8 cellular contexts compared by ENCODE assay signal in genomic region chr19:3555653-3556422, GRCh38. TPM values are rescaled to one million over a fixed set of nuclear protein-coding genes. Genes with fewer than 3 reads are reported as not detected.
DNase-seq lines count a peak whose midpoint lies in the region; ATAC-seq and TF ChIP-seq lines count a peak whose summit lies in the region.

No MANE protein-coding gene starts in this region.

- TF ChIP-seq POLR2A in suprapubic skin (IDR thresholded peaks at IDR 0.05), result no peak

- H3K4me3 Mint-ChIP-seq in activated CD8-positive, alpha-beta memory T cell treated with anti-CD3 and anti-CD28 coated beads, Interleukin-2, amount 10 ng/mL, durations not matched to agents 7 days and 5 days, result peak overlapping the region; percentile 92

- no peaks in the 10 kb centered on the region for H3K9me3 ChIP-seq in suprapubic skin

- peaks cover 2% of the 10 kb centered on the region for H3K36me3 Mint-ChIP-seq in activated CD8-positive, alpha-beta memory T cell treated with anti-CD3 and anti-CD28 coated beads, Interleukin-2, amount 10 ng/mL, durations not matched to agents 7 days and 5 days
- H3K36me3 Mint-ChIP-seq in activated naive CD4-positive, alpha-beta T cell treated with anti-CD3 and anti-CD28 coated beads, Interleukin-2, amount 50 U/mL, for 72 hours, result peaks cover 6 to 12% of the 10 kb centered on the region in 2 donors

- no peaks in the 10 kb centered on the region for H3K27me3 Mint-ChIP-seq in activated CD8-positive, alpha-beta memory T cell treated with anti-CD3 and anti-CD28 coated beads, Interleukin-2, amount 10 ng/mL, durations not matched to agents 7 days and 5 days

- no peaks in the 10 kb centered on the region for H3K27me3 ChIP-seq in layer of hippocampus (ENCODE audit: control insufficient read depth, insufficient read depth, low read length)
- H3K27me3 ChIP-seq in suprapubic skin, result no peaks in the 10 kb centered on the region

- H3K4me1 Mint-ChIP-seq in activated CD8-positive, alpha-beta memory T cell treated with anti-CD3 and anti-CD28 coated beads, Interleukin-2, amount 10 ng/mL, durations not matched to agents 7 days and 5 days, result peaks cover 41% of the 10 kb centered on the region

- H3K27ac ChIP-seq in layer of hippocampus (ENCODE audit: low read depth, low read length) (peak overlapping the region; percentile 8), suprapubic skin (no peak overlapping the region)

- no peaks in the 10 kb centered on the region for H3K9me3 Mint-ChIP-seq in activated CD8-positive, alpha-beta memory T cell treated with anti-CD3 and anti-CD28 coated beads, Interleukin-2, amount 10 ng/mL, durations not matched to agents 7 days and 5 days (ENCODE audit: low read depth)
- H3K9me3 Mint-ChIP-seq in activated naive CD4-positive, alpha-beta T cell treated with anti-CD3 and anti-CD28 coated beads, Interleukin-2, amount 50 U/mL, for 72 hours, result no peaks in the 10 kb centered on the region

- peaks cover 40% of the 10 kb centered on the region for H3K4me1 ChIP-seq in suprapubic skin

- H3K27ac Mint-ChIP-seq in activated CD8-positive, alpha-beta memory T cell treated with anti-CD3 and anti-CD28 coated beads, Interleukin-2, amount 10 ng/mL, durations not matched to agents 7 days and 5 days, result peak overlapping the region; percentile 84
- peak overlapping the region; percentile 83 to 97 for H3K27ac Mint-ChIP-seq in activated naive CD4-positive, alpha-beta T cell treated with anti-CD3 and anti-CD28 coated beads, Interleukin-2, amount 50 U/mL, for 72 hours

- peak overlapping the region; percentile 92 for H3K4me3 ChIP-seq in suprapubic skin

- no peak for DNase-seq in activated CD8-positive, alpha-beta memory T cell treated with anti-CD3 and anti-CD28 coated beads, Interleukin-2, amount 10 ng/mL, durations not matched to agents 7 days and 5 days
- no peak for DNase-seq in activated CD8-positive, alpha-beta memory T cell treated with anti-CD3 and anti-CD28 coated beads, Interleukin-2, amount 50 U/mL, for 48 hours
- no peak for DNase-seq in activated naive CD4-positive, alpha-beta T cell treated with anti-CD3 and anti-CD28 coated beads, Interleukin-2, amount 50 U/mL, for 72 hours (ENCODE audit: low spot score in 2 of 2)
- DNase-seq in suprapubic skin (ENCODE audit: low spot score in 2 of 2) (no peak), NCI-H1436 (lab: John Stamatoyannopoulos, UW) (no peak), OCI-M2 (lab: John Stamatoyannopoulos, UW; ENCODE audit: unreplicated experiment) (no peak), NOMO-1 treated with dmso at 0.1 percent for 144 hours (lab: John Stamatoyannopoulos, UW; ENCODE audit: unreplicated experiment) (no peak)

- no peaks in the 10 kb centered on the region for H3K36me3 ChIP-seq in suprapubic skin

- no peak for TF ChIP-seq CTCF in suprapubic skin (IDR thresholded peaks at IDR 0.05)

- TF ChIP-seq EP300 in suprapubic skin (IDR thresholded peaks at IDR 0.05), result no peak

- CTCF ChIA-PET in activated CD8-positive, alpha-beta memory T cell treated with anti-CD3 and anti-CD28 coated beads, Interleukin-2, amount 10 ng/mL, durations not matched to agents 7 days and 5 days (lab: Charles Lee), result interaction anchor here (1.0 to 7.1 kb wide), 6 partner anchors 9 to 251 kb away, joined by 3 to 77 read pairs (median 4); no protein-coding TSS in a partner anchor

- no peak for ATAC-seq in activated CD8-positive, alpha-beta memory T cell treated with anti-CD3 and anti-CD28 coated beads, Interleukin-2, amount 10 ng/mL, durations not matched to agents 7 days and 5 days
- no peak for ATAC-seq in activated naive CD4-positive, alpha-beta T cell treated with anti-CD3 and anti-CD28 coated beads, Interleukin-2, amount 50 U/mL, for 72 hours

- WGBS in suprapubic skin, result 77% methylated on average over 8 of the region's 15 CpGs

RNA-seq across cellular contexts. Expression of gene MFSD12, which starts 1.5 kb away (rescaled TPM):
- 10 to 100 TPM; 54.8 to 71.4 TPM for total RNA-seq in activated CD8-positive, alpha-beta memory T cell treated with anti-CD3 and anti-CD28 coated beads, Interleukin-2, amount 10 ng/mL, durations not matched to agents 7 days and 5 days
- 10 to 100 TPM; 40.1 to 47.5 TPM for total RNA-seq in activated naive CD4-positive, alpha-beta T cell treated with anti-CD3 and anti-CD28 coated beads, Interleukin-2, amount 50 U/mL, for 72 hours
- total RNA-seq in suprapubic skin, result 100 to 1,000 TPM in 2 of 4 donors, 10 to 100 TPM in 2; 60.4 to 206 (median 119) TPM

RNA-seq across cellular contexts. Expression of gene TEKTIP1, which starts 16.9 kb away (rescaled TPM):
- 1 to 10 TPM; 5.7 to 7.2 TPM for total RNA-seq in activated CD8-positive, alpha-beta memory T cell treated with anti-CD3 and anti-CD28 coated beads, Interleukin-2, amount 10 ng/mL, durations not matched to agents 7 days and 5 days
- total RNA-seq in activated naive CD4-positive, alpha-beta T cell treated with anti-CD3 and anti-CD28 coated beads, Interleukin-2, amount 50 U/mL, for 72 hours, result 1 to 10 TPM; 3.0 to 3.8 TPM
- 1 to 10 TPM in 2 of 4 donors, not detected in 2; 2.4 to 5.2 TPM for total RNA-seq in suprapubic skin

RNA-seq across cellular contexts. Expression of gene HMG20B, which starts 16.9 kb away (rescaled TPM):
- 10 to 100 TPM; 50.7 to 51.7 TPM for total RNA-seq in activated CD8-positive, alpha-beta memory T cell treated with anti-CD3 and anti-CD28 coated beads, Interleukin-2, amount 10 ng/mL, durations not matched to agents 7 days and 5 days
- 10 to 100 TPM; 66.2 to 86.9 TPM for total RNA-seq in activated naive CD4-positive, alpha-beta T cell treated with anti-CD3 and anti-CD28 coated beads, Interleukin-2, amount 50 U/mL, for 72 hours
- total RNA-seq in suprapubic skin, result 100 to 1,000 TPM in 3 of 4 donors, 10 to 100 TPM in 1; 87.9 to 135 (median 118) TPM

RNA-seq across cellular contexts. Expression of gene GIPC3, which starts 29.4 kb away (rescaled TPM):
- under 1 TPM; 0.15 to 0.23 TPM for total RNA-seq in activated CD8-positive, alpha-beta memory T cell treated with anti-CD3 and anti-CD28 coated beads, Interleukin-2, amount 10 ng/mL, durations not matched to agents 7 days and 5 days
- total RNA-seq in activated naive CD4-positive, alpha-beta T cell treated with anti-CD3 and anti-CD28 coated beads, Interleukin-2, amount 50 U/mL, for 72 hours, result 1 to 10 TPM in 1 of 2 donors, under 1 TPM in 1; 0.59 to 1.2 TPM
- total RNA-seq in suprapubic skin, result under 1 TPM; 0.19 to 0.89 (median 0.37) TPM

RNA-seq across cellular contexts. Expression of gene FZR1, which starts 49.7 kb away (rescaled TPM):
- 10 to 100 TPM; 61.4 to 79.1 TPM for total RNA-seq in activated CD8-positive, alpha-beta memory T cell treated with anti-CD3 and anti-CD28 coated beads, Interleukin-2, amount 10 ng/mL, durations not matched to agents 7 days and 5 days
- 10 to 100 TPM; 52.4 to 73.5 TPM for total RNA-seq in activated naive CD4-positive, alpha-beta T cell treated with anti-CD3 and anti-CD28 coated beads, Interleukin-2, amount 50 U/mL, for 72 hours
- total RNA-seq in suprapubic skin, result 10 to 100 TPM; 45.1 to 51.1 (median 47.9) TPM
